In genomic region chr6:29824144-29824543, GRCh38 we compare ENCODE assay signal across 33 cellular contexts. TPM values are rescaled to one million over a fixed set of nuclear protein-coding genes. Genes with fewer than 3 reads are reported as not detected.
"Had no signal": no experiment of that assay in that cellular context is flagged by ENCODE, and none has a peak within 500 bp of the region (broad histone marks: within the 10 kb centered on the region; RNA-seq: fewer than 3 reads in every experiment).

No MANE protein-coding gene starts in this region.

- H3K4me1 ChIP-seq: pancreas, prostate gland had no signal

- H3K4me3 ChIP-seq: left lung, lower lobe of right lung, pancreas, prostate gland, sigmoid colon, spleen, suprapubic skin, thoracic aorta, tibial artery, upper lobe of right lung had no signal

- H3K4me1 Mint-ChIP-seq: nephron; neural crest cell; stimulated activated effector memory CD8-positive, alpha-beta T cell treated with anti-CD3 and anti-CD28 coated beads, Interleukin-12 subunit alpha, Interleukin-12 subunit beta, amount 100 ng/mL, for 72 hours had no signal

- H3K4me3 Mint-ChIP-seq: immature natural killer cell; naive thymus-derived CD8-positive, alpha-beta T cell; nephron; neural crest cell; stimulated activated effector memory CD8-positive, alpha-beta T cell treated with anti-CD3 and anti-CD28 coated beads, Interleukin-12 subunit alpha, Interleukin-12 subunit beta, amount 100 ng/mL, for 72 hours; stimulated activated naive CD8-positive, alpha-beta T cell treated with anti-CD3 and anti-CD28 coated beads, Interleukin-15, Interleukin-2, amounts not matched to agents 100 ng/mL and 50 ng/mL, for 24 hours had no signal

- H3K9me3 ChIP-seq: left lung, lower lobe of right lung, pancreas, prostate gland, sigmoid colon, spleen, suprapubic skin, thoracic aorta, tibial artery, upper lobe of right lung had no signal

- H3K27ac Mint-ChIP-seq: immature natural killer cell; naive thymus-derived CD8-positive, alpha-beta T cell; nephron; stimulated activated effector memory CD8-positive, alpha-beta T cell treated with anti-CD3 and anti-CD28 coated beads, Interleukin-12 subunit alpha, Interleukin-12 subunit beta, amount 100 ng/mL, for 72 hours; stimulated activated naive CD8-positive, alpha-beta T cell treated with anti-CD3 and anti-CD28 coated beads, Interleukin-15, Interleukin-2, amounts not matched to agents 100 ng/mL and 50 ng/mL, for 24 hours had no signal

- H3K36me3 ChIP-seq: left lung, lower lobe of right lung, pancreas, prostate gland, sigmoid colon, spleen, suprapubic skin, thoracic aorta, tibial artery, upper lobe of right lung had no signal

- DNase-seq: hypothalamus; immature natural killer cell; kidney; left colon; left lung; lower lobe of right lung; mammary epithelial cell; mesenchymal stem cell; naive thymus-derived CD8-positive, alpha-beta T cell; nucleus accumbens; pancreas; posterior cingulate gyrus; retina; right cardiac atrium; sigmoid colon; small intestine; spleen; stimulated activated CD4-positive, alpha-beta T cell treated with anti-CD3 and anti-CD28 coated beads, Interleukin-4, amount 100 ng/mL, for 24 hours; stimulated activated naive CD4-positive, alpha-beta T cell; tibial artery; trophoblast cell; upper lobe of right lung had no signal

- H3K27ac ChIP-seq: left lung, lower lobe of right lung, pancreas, prostate gland, sigmoid colon, spleen, suprapubic skin, thoracic aorta, tibial artery, upper lobe of right lung had no signal

- FAIRE-seq: islet of Langerhans, kidney, pancreas, small intestine, urothelium cell line had no signal

- H3K36me3 Mint-ChIP-seq: immature natural killer cell; stimulated activated effector memory CD8-positive, alpha-beta T cell treated with anti-CD3 and anti-CD28 coated beads, Interleukin-12 subunit alpha, Interleukin-12 subunit beta, amount 100 ng/mL, for 72 hours had no signal

- H3K9me3 Mint-ChIP-seq: immature natural killer cell; naive thymus-derived CD8-positive, alpha-beta T cell; nephron; neural crest cell; stimulated activated effector memory CD8-positive, alpha-beta T cell treated with anti-CD3 and anti-CD28 coated beads, Interleukin-12 subunit alpha, Interleukin-12 subunit beta, amount 100 ng/mL, for 72 hours; stimulated activated naive CD8-positive, alpha-beta T cell treated with anti-CD3 and anti-CD28 coated beads, Interleukin-15, Interleukin-2, amounts not matched to agents 100 ng/mL and 50 ng/mL, for 24 hours had no signal

- ATAC-seq: left colon; left lung; lower lobe of right lung; naive thymus-derived CD8-positive, alpha-beta T cell; pancreas; right cardiac atrium; stimulated activated effector memory CD8-positive, alpha-beta T cell treated with anti-CD3 and anti-CD28 coated beads, Interleukin-12 subunit alpha, Interleukin-12 subunit beta, amount 100 ng/mL, for 72 hours; upper lobe of right lung had no signal

RNA-seq across cellular contexts. Expression of gene HLA-G, which starts 3.5 kb away (rescaled TPM):
- total RNA-seq: liver, neural crest cell, sigmoid colon, subcutaneous adipose tissue had no signal
- polyA plus RNA-seq: right cardiac atrium had no signal
